Comparison of ENCODE assay signal across 8 cellular contexts in the genomic region with DNA sequence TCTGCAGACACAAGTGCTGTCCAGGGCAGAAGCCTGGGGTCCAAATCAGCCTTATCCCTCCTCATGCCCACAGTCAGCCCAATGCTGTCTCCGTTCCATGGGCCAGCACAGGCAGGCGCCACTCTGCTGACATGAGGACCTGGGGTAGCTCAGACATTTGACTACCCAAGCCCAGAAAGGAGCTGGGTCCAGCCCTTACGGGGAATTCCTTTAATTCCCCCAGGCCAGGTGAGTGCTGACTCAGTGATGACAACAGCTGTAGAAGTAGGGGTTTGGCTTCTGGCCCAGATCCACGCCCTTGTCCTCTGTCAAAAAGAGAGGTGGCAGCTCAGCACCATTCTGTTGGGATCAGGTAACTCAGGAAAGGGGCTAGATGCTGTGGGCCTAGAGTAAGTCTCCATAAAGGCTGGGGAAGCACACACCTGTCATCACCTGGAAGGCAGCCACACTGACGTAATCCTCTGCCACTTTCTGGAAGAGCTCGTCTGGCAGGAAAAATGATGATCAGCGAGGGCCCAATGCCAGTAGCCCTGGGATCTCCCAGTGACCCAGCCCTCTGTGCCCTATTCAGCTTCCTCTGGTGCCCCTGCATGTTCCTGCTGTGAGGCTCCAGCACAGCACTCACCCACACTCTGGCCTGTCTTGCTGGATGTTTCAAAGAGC. TPM values are rescaled to one million over a fixed set of nuclear protein-coding genes. Genes with fewer than 3 reads are reported as not detected.
DNase-seq lines count a peak whose midpoint lies in the region; ATAC-seq and TF ChIP-seq lines count a peak whose summit lies in the region.

No MANE protein-coding gene starts in this region.

- no peaks in the 10 kb centered on the region for H3K9me3 ChIP-seq in DND-41 (ENCODE audit: insufficient read depth, low read length, severe bottlenecking)

- no peak overlapping the region for H3K27ac ChIP-seq in DND-41 (ENCODE audit: low read length)

- peaks cover 74% of the 10 kb centered on the region for H3K4me1 ChIP-seq in DND-41 (ENCODE audit: insufficient read depth, low read length)

- H3K36me3 ChIP-seq in DND-41 (ENCODE audit: insufficient read depth, low read length): peaks cover 51% of the 10 kb centered on the region

- no peak overlapping the region for H2AFZ ChIP-seq in DND-41 (ENCODE audit: low read depth, low read length)

- peaks cover 48% of the 10 kb centered on the region for H3K79me2 ChIP-seq in DND-41 (ENCODE audit: insufficient read depth, low read length)

- no peaks in the 10 kb centered on the region for H3K27me3 ChIP-seq in DND-41 (ENCODE audit: insufficient read depth, low read length, poor library complexity)

- H4K20me1 ChIP-seq in DND-41 (ENCODE audit: insufficient read depth, low read length): peaks cover 40% of the 10 kb centered on the region

- H3K4me3 ChIP-seq in DND-41 (ENCODE audit: low read depth in 1 of 2, low read length in 2 of 2): peak overlapping the region in 1 of 2 experiments; percentile 69; a peak in 2 of 4 replicates

- in situ Hi-C loops in GM13976 (cut with MboI; ENCODE audit: low sequenced_read_pairs, unreplicated experiment): no loop called here

- no peak for TF ChIP-seq CTCF in DND-41 (IDR thresholded peaks at IDR 0.05; ENCODE audit: borderline replicate concordance, extremely low read depth, low read length, poor library complexity, severe bottlenecking)
- no peak for TF ChIP-seq CTCF in omental fat pad (IDR thresholded peaks at IDR 0.05)
- TF ChIP-seq CTCF in GM13976 (IDR thresholded peaks at IDR 0.05; ENCODE audit: borderline replicate concordance, control extremely low read depth, extremely low read depth, insufficient read depth, missing control alignments): no peak

- peak overlapping the region; percentile 99 for H3K4me2 ChIP-seq in DND-41 (ENCODE audit: insufficient read depth, low read length)

- ATAC-seq in DND-41 (ENCODE audit: insufficient read depth, low read depth): no peak
- ATAC-seq in omental fat pad (ENCODE audit: low FRiP score): peak; percentile 18
- ATAC-seq in HG02840 (IDR thresholded peaks at IDR 0.05; ENCODE audit: low FRiP score, unreplicated experiment): no peak

- peak overlapping the region; percentile 96; the same call in 1 of the 2 replicates for H3K9ac ChIP-seq in DND-41 (ENCODE audit: low read depth, low read length)

- DNase-seq in DND-41 (no peak), NCI-H187 treated with DMSO at 0.1 percent for 48 hours (lab: John Stamatoyannopoulos, UW) (peak; percentile 20), cerebellar cortex (ENCODE audit: low spot score) (peak; percentile 76), omental fat pad (ENCODE audit: low spot score) (no peak), GM19240 (ENCODE audit: insufficient read length, low spot score) (no peak), NCI-H2227 treated with DMSO at 0.1 percent for 48 hours (lab: John Stamatoyannopoulos, UW) (no peak), GM13976 (ENCODE audit: low spot score) (no peak)

RNA-seq across cellular contexts. Expression of a gene that starts 1.9 kb away (rescaled TPM):
- 10 to 100 TPM; 18.9 to 38.9 (median 23.8) TPM for total RNA-seq in omental fat pad

RNA-seq across cellular contexts. Expression of a gene that starts 2.0 kb away (rescaled TPM):
- total RNA-seq in omental fat pad: 100 to 1,000 TPM in 1 of 4 donors, 10 to 100 TPM in 3; 51.9 to 102 (median 67.5) TPM

RNA-seq across cellular contexts. Expression of a gene that starts 10.1 kb away (rescaled TPM):
- total RNA-seq in omental fat pad: 10 to 100 TPM in 1 of 4 donors, 1 to 10 TPM in 3; 3.5 to 26.8 (median 4.8) TPM

RNA-seq across cellular contexts. Expression of a gene that starts 49.8 kb away (rescaled TPM):
- 100 to 1,000 TPM; 129 to 164 (median 144) TPM for total RNA-seq in omental fat pad

RNA-seq across cellular contexts. Expression of a gene that starts 56.1 kb away (rescaled TPM):
- total RNA-seq in omental fat pad: 10 to 100 TPM in 1 of 4 donors, 1 to 10 TPM in 3; 7.1 to 25.1 (median 8.2) TPM

Comparison
In these comparisons a context has a peak if more than half of its experiments do, and no peak if none do; other contexts are left out.
1. DNase-seq: peak in NCI-H187 treated with DMSO at 0.1 percent for 48 hours (single experiment) and cerebellar cortex (single experiment); none in DND-41 (single experiment), omental fat pad (single experiment), GM19240 (single experiment), NCI-H2227 treated with DMSO at 0.1 percent for 48 hours (single experiment) and GM13976 (single experiment).